ENCODE assay signal across 8 cellular contexts in the genomic region with DNA sequence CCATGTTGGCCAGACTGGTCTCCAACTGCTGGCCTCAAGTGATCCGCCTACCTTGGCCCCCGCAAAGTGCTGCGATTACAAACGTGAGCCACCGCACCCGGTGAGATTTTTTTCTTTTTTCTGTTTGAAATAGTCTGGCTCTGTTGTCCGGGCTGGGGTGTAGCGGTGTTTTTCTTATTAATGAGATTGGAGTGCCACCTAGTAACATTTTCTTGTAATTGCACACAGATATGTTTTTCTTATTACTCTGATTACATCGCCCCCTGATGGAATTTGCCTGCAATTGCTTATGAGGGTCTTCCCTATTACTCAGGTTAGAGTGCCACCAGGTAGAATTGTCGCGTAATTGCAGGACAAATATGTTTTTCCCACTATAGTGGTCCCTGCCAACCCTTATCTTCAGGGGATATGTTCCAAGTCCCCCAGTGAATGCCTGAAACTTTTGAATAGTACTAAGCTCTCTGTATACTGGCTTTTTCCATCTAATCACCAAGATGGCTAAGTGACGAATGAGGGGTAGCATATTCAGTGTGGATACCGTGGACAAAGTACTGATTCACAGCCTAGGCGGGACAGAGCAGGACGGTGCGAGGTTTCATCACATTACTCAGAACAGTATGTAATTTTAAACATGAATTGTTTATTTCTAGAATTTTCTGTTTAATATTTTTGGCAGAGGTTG. TPM values are rescaled to one million over a fixed set of nuclear protein-coding genes. Genes with fewer than 3 reads are reported as not detected.
A peak's percentile ranks its signal among the peaks of the same experiment; 100 is the strongest.
DNase-seq lines count a peak whose midpoint lies in the region; ATAC-seq and TF ChIP-seq lines count a peak whose summit lies in the region.

No MANE protein-coding gene starts in this region.

- no peaks in the 10 kb centered on the region for H3K4me1 ChIP-seq in Caco-2
- H3K4me1 ChIP-seq in H9 (ENCODE audit: insufficient read depth, low read length) = no peaks in the 10 kb centered on the region

- CTCF ChIA-PET in Caco-2 (lab: Charles Lee) = interaction anchor here (0.7 to 1.4 kb wide), 2 partner anchors 318 to 399 kb away, joined by 3 to 4 read pairs; no protein-coding TSS in a partner anchor

- no peaks in the 10 kb centered on the region for H3K79me2 ChIP-seq in H9 (ENCODE audit: insufficient read depth, low read length)

- H2BK20ac ChIP-seq in H9 (ENCODE audit: low read depth, low read length, poor library complexity, severe bottlenecking) = no peak overlapping the region

- no peaks in the 10 kb centered on the region for H3K9me3 Mint-ChIP-seq in Caco-2 (ENCODE audit: unreplicated experiment)
- H3K9me3 Mint-ChIP-seq in H9 = peaks cover 82 to 88% of the 10 kb centered on the region in 2 experiments
- peaks cover 3% of the 10 kb centered on the region for H3K9me3 Mint-ChIP-seq in glutamatergic neuron (ENCODE audit: unreplicated experiment)

- H3K23ac ChIP-seq in H9 (ENCODE audit: insufficient read length, low read depth, low read length) = no peak overlapping the region

- no peaks in the 10 kb centered on the region for H4K20me1 ChIP-seq in H9 (ENCODE audit: control insufficient read depth, insufficient read depth, insufficient read length)

- no peak overlapping the region for H3K4ac ChIP-seq in H9 (ENCODE audit: low read depth, low read length)

- DNase-seq in Caco-2 = peak in 1 of 2 experiments; percentile 16
- peak; percentile 35 for DNase-seq in H9
- peak; percentile 67 for DNase-seq in RPMI8226
- DNase-seq in glutamatergic neuron = peak; percentile 12
- DNase-seq in dedifferentiated amniotic fluid mesenchymal stem cell (ENCODE audit: extremely low spot score) = no peak

- H3K9ac ChIP-seq in H9 (ENCODE audit: extremely low read depth, insufficient read length, low read length) = no peak overlapping the region

- H2BK15ac ChIP-seq in H9 (ENCODE audit: low read depth, low read length) = no peak overlapping the region

- no peaks in the 10 kb centered on the region for H3K79me1 ChIP-seq in H9 (ENCODE audit: insufficient read depth, low read depth, low read length, poor library complexity, severe bottlenecking)

- H3K18ac ChIP-seq in H9 (ENCODE audit: insufficient read length, low read depth, low read length) = no peak overlapping the region

- H4K91ac ChIP-seq in H9 (ENCODE audit: insufficient read length, low read depth, low read length) = no peak overlapping the region

- H3K23me2 ChIP-seq in H9 (ENCODE audit: insufficient read length, low read depth, low read length, poor library complexity, severe bottlenecking) = no peaks in the 10 kb centered on the region

- H3K56ac ChIP-seq in H9 (ENCODE audit: insufficient read length, low read depth, low read length) = no peak overlapping the region

- no CpG with 5 or more reads among the region's 16 CpGs for WGBS in H9 (ENCODE audit: extremely low coverage, insufficient read length, low lambda C conversion rate)

- no peak overlapping the region for H3K4me2 ChIP-seq in H9 (ENCODE audit: insufficient read depth, insufficient read length, low read length)

- H3K4me3 Mint-ChIP-seq in Caco-2 (ENCODE audit: unreplicated experiment) (no peak overlapping the region), H9 (no peak overlapping the region), glutamatergic neuron (ENCODE audit: unreplicated experiment) (no peak overlapping the region)

- no peak for ATAC-seq in HG03097 (IDR thresholded peaks at IDR 0.05; ENCODE audit: low FRiP score, unreplicated experiment)
- no peak for ATAC-seq in GM18520 (IDR thresholded peaks at IDR 0.05; ENCODE audit: unreplicated experiment)
- ATAC-seq in GM21381 (IDR thresholded peaks at IDR 0.05; ENCODE audit: unreplicated experiment) = no peak

- H4K8ac ChIP-seq in H9 (replicated peaks; ENCODE audit: insufficient read length, low read depth, low read length) = no peak overlapping the region

- TF ChIP-seq CTCF in Caco-2 (IDR thresholded peaks at IDR 0.05; ENCODE audit: insufficient read depth in 1 of 2, low read depth in 1 of 2, low read length in 1 of 2, severe bottlenecking in 1 of 2, unreplicated experiment in 1 of 2) = peak; percentile 5 to 36
- peak; percentile 88 for TF ChIP-seq CTCF in H9 (conservative IDR thresholded peaks at IDR 0.05)
- TF ChIP-seq CTCF in glutamatergic neuron (IDR thresholded peaks at IDR 0.05; ENCODE audit: partially characterized antibody, unreplicated experiment) = peak; percentile 48

- H3K36me3 ChIP-seq in Caco-2 (ENCODE audit: control insufficient read depth, insufficient read depth, low read length) = no peaks in the 10 kb centered on the region

- POLR2A ChIA-PET in Caco-2 (lab: Charles Lee) = no interaction called here

- no peak overlapping the region for H3T11ph ChIP-seq in H9 (ENCODE audit: low read length)

- H3K9me3 ChIP-seq in Caco-2 (no peaks in the 10 kb centered on the region; the same call in 1 of the 2 replicates), H9 (ENCODE audit: control insufficient read depth, low read depth, low read length) (peaks cover 57% of the 10 kb centered on the region)

- H4K5ac ChIP-seq in H9 (ENCODE audit: insufficient read length, low read depth, low read length) = no peak overlapping the region

- H2BK12ac ChIP-seq in H9 (ENCODE audit: insufficient read length, low read depth, low read length) = no peak overlapping the region

- H3K27me3 ChIP-seq in Caco-2 (replicated peaks; ENCODE audit: control insufficient read depth, insufficient read depth, low read length) (no peaks in the 10 kb centered on the region), H9 (ENCODE audit: insufficient read depth, low read length) (no peaks in the 10 kb centered on the region)

- no peak overlapping the region for H3K4me3 ChIP-seq in Caco-2 (ENCODE audit: low read depth, low read length)

- H2BK120ac ChIP-seq in H9 (ENCODE audit: low read depth, low read length, poor library complexity, severe bottlenecking) = no peak overlapping the region

- no peak overlapping the region for H2BK5ac ChIP-seq in H9 (ENCODE audit: insufficient read length, low read length)

- no peak overlapping the region for H2AK5ac ChIP-seq in H9 (ENCODE audit: insufficient read length, low read length)

- H3K27me3 Mint-ChIP-seq in Caco-2 (ENCODE audit: insufficient read depth, unreplicated experiment) = peaks cover 9% of the 10 kb centered on the region
- H3K27me3 Mint-ChIP-seq in H9 (ENCODE audit: low read depth) = peaks cover 7% of the 10 kb centered on the region
- no peaks in the 10 kb centered on the region for H3K27me3 Mint-ChIP-seq in glutamatergic neuron (ENCODE audit: unreplicated experiment)

- H3K36me3 Mint-ChIP-seq in Caco-2 (ENCODE audit: insufficient read depth, unreplicated experiment) (no peaks in the 10 kb centered on the region), H9 (ENCODE audit: insufficient read depth in 1 of 3, low read depth in 3 of 3) (peaks cover 8 to 20% (median 13%) of the 10 kb centered on the region in 3 experiments), glutamatergic neuron (ENCODE audit: unreplicated experiment) (no peaks in the 10 kb centered on the region)

- H3K4me1 Mint-ChIP-seq in Caco-2 (ENCODE audit: low read depth, unreplicated experiment) = no peaks in the 10 kb centered on the region
- H3K4me1 Mint-ChIP-seq in H9 = peaks cover 3 to 9% of the 10 kb centered on the region in 2 experiments; a peak in 2 of 4 replicates
- peaks cover 2% of the 10 kb centered on the region for H3K4me1 Mint-ChIP-seq in glutamatergic neuron (ENCODE audit: low read depth, unreplicated experiment)

- H2AFZ ChIP-seq in H9 (ENCODE audit: low read length) = no peak overlapping the region

- H3K27ac Mint-ChIP-seq in Caco-2 (ENCODE audit: unreplicated experiment) (no peak overlapping the region), H9 (no peak overlapping the region), glutamatergic neuron (ENCODE audit: unreplicated experiment) (no peak overlapping the region)

- BruUV-seq in Caco-2 (replicated peaks; lab: Mats Ljungman, UMichigan) = no TSS peak

- intact Hi-C loops in Caco-2 (cut with micrococcal nuclease; ENCODE audit: unreplicated experiment) = loop anchor here (2.0 to 5.0 kb wide), 2 partner anchors 318 to 403 kb away; no protein-coding TSS in a partner anchor

- no peak overlapping the region for H3K14ac ChIP-seq in H9 (ENCODE audit: insufficient read depth, low read length)

- no peak overlapping the region for H3K27ac ChIP-seq in H9 (ENCODE audit: insufficient read length, low read depth, low read length)

RNA-seq across cellular contexts. Expression of gene PDHA1, which starts 8.6 kb away (rescaled TPM):
- total RNA-seq in Caco-2 (2022) = 275 and 279 TPM in 2 replicates
- 214 and 219 TPM in 2 replicates for total RNA-seq in H9 (2021)
- total RNA-seq in glutamatergic neuron (ENCODE audit: unreplicated experiment) = 216 TPM

Comparison
In these comparisons a context has a peak if more than half of its experiments do, and no peak if none do; other contexts are left out.
1. CTCF ChIP-seq: peak in every context shown above with its lines; median percentile 88 in H9; 48 in glutamatergic neuron; 20 in Caco-2.